ENCODE assay signal across 1 cellular context in genomic region chr10:44949127-44949802, GRCh38.
TF ChIP-seq lines count a peak whose summit lies in the region.

No MANE protein-coding gene starts in this region.

TF ChIP-seq in H1, 55 proteins besides CTCF, POLR2A, EP300 and RAD21:
- TF ChIP-seq, protein P1, sequence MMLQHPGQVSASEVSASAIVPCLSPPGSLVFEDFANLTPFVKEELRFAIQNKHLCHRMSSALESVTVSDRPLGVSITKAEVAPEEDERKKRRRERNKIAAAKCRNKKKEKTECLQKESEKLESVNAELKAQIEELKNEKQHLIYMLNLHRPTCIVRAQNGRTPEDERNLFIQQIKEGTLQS (IDR thresholded peaks at IDR 0.05; ENCODE audit: insufficient read depth, low read depth, low read length) = no peak
- TF ChIP-seq TAF7 (optimal IDR thresholded peaks at IDR 0.05; ENCODE audit: borderline replicate concordance, low read depth, low read length) (no peak), CBX5 (IDR thresholded peaks at IDR 0.05; ENCODE audit: low read depth, low read length) (no peak), CEBPB (IDR thresholded peaks at IDR 0.05; ENCODE audit: low read depth, low read length) (no peak), ZNF274 (IDR thresholded peaks at IDR 0.05; ENCODE audit: borderline replicate concordance, extremely low read depth, low read length) (no peak), TEAD4 (IDR thresholded peaks at IDR 0.05; ENCODE audit: low read depth, low read length) (0 out of 2 replicates have a peak, but pooled peaks have one; percentile 39), POLR2AphosphoS5 (IDR thresholded peaks at IDR 0.05; ENCODE audit: low read depth, low read length) (no peak), BCL11A (IDR thresholded peaks at IDR 0.05; ENCODE audit: low read depth in 2 of 2, low read length in 2 of 2) (no peak)
